In the genomic region with DNA sequence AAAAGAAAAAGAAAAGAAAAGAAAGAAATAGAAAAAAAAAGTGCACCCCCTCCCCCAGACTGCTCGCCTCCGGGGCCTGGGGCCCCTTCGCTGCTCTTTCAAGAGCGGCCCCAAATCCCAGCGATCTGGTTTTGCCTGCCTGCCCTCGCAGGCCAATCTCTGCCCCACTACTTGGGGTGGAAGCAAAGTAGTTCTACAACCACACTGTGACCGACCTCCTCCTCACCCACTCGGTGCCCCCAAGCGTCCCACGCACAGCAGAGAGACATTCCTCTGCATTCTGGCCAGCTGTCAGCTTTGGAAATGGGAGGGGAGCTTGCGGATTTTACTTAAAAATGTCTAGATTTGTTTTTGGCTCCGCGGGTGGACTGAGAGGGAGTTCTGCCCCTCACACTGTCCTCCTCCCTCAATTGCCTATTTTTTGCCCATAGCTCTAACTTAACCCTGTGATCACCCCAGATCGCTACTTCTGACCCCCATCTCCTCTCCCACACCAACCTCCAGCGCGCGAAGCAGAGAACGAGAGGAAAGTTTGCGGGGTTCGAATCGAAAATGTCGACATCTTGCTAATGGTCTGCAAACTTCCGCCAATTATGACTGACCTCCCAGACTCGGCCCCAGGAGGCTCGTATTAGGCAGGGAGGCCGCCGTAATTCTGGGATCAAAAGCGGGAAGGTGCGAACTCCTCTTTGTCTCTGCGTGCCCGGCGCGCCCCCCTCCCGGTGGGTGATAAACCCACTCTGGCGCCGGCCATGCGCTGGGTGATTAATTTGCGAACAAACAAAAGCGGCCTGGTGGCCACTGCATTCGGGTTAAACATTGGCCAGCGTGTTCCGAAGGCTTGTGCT, we compare ENCODE assay signal across 16 cellular contexts. TPM values are rescaled to one million over a fixed set of nuclear protein-coding genes. Genes with fewer than 3 reads are reported as not detected.
DNase-seq lines count a peak whose midpoint lies in the region; ATAC-seq and TF ChIP-seq lines count a peak whose summit lies in the region.
"Had no signal": no experiment of that assay in that cellular context is flagged by ENCODE, and none has a peak within 500 bp of the region (broad histone marks: within the 10 kb centered on the region; RNA-seq: fewer than 3 reads in every experiment).

No MANE protein-coding gene starts in this region.

- peaks cover 37% of the 10 kb centered on the region for H3K27me3 ChIP-seq in CD8-positive, alpha-beta T cell (ENCODE audit: insufficient read depth, low read length)

- H3K27ac ChIP-seq in urinary bladder (ENCODE audit: low read depth), result peak overlapping the region; percentile 94
- no peak overlapping the region for H3K27ac ChIP-seq in CD8-positive, alpha-beta T cell (ENCODE audit: low read depth, low read length)

- H3K27ac Mint-ChIP-seq in activated naive CD4-positive, alpha-beta T cell treated with anti-CD3 and anti-CD28 coated beads, Interleukin-2, amount 50 U/mL, for 24 hours, result no peak overlapping the region
- no peak overlapping the region for H3K27ac Mint-ChIP-seq in endothelial cell (ENCODE audit: unreplicated experiment)
- no peak overlapping the region for H3K27ac Mint-ChIP-seq in naive thymus-derived CD8-positive, alpha-beta T cell
- no peak overlapping the region for H3K27ac Mint-ChIP-seq in activated CD4-positive, alpha-beta T cell treated with anti-CD3 and anti-CD28 coated beads for 36 hours
- H3K27ac Mint-ChIP-seq in CD8-positive, alpha-beta T cell, result no peak overlapping the region

- peak overlapping the region; percentile 39 for H3K4me3 Mint-ChIP-seq in activated naive CD4-positive, alpha-beta T cell treated with anti-CD3 and anti-CD28 coated beads, Interleukin-2, amount 50 U/mL, for 24 hours
- H3K4me3 Mint-ChIP-seq in endothelial cell (ENCODE audit: unreplicated experiment), result peak overlapping the region; percentile 73
- peak overlapping the region in 6 of 10 donors; percentile 10 to 86 (median 36) for H3K4me3 Mint-ChIP-seq in naive thymus-derived CD8-positive, alpha-beta T cell
- no peak overlapping the region for H3K4me3 Mint-ChIP-seq in activated CD4-positive, alpha-beta T cell treated with anti-CD3 and anti-CD28 coated beads for 36 hours
- H3K4me3 Mint-ChIP-seq in CD8-positive, alpha-beta T cell, result no peak overlapping the region

- ATAC-seq in naive thymus-derived CD8-positive, alpha-beta T cell, result no peak
- ATAC-seq in activated CD4-positive, alpha-beta T cell treated with anti-CD3 and anti-CD28 coated beads for 36 hours, result no peak
- ATAC-seq in CD8-positive, alpha-beta T cell, result no peak
- ATAC-seq: PC-3 had no signal

- H3K4me1 ChIP-seq in urinary bladder (ENCODE audit: insufficient read depth), result no peaks in the 10 kb centered on the region
- H3K4me1 ChIP-seq in CD8-positive, alpha-beta T cell (ENCODE audit: insufficient read depth, low read length), result peaks cover 25% of the 10 kb centered on the region

- H3K36me3 ChIP-seq in urinary bladder (ENCODE audit: insufficient read depth), result no peaks in the 10 kb centered on the region
- no peaks in the 10 kb centered on the region for H3K36me3 ChIP-seq in CD8-positive, alpha-beta T cell (ENCODE audit: insufficient read depth, low read length)

- POLR2A ChIA-PET in naive thymus-derived CD8-positive, alpha-beta T cell (lab: Charles Lee), result no interaction called here
- POLR2A ChIA-PET in activated CD4-positive, alpha-beta T cell treated with anti-CD3 and anti-CD28 coated beads for 36 hours (lab: Charles Lee), result no interaction called here
- POLR2A ChIA-PET in CD8-positive, alpha-beta T cell (lab: Charles Lee), result no interaction called here

- no peaks in the 10 kb centered on the region for H3K9me3 ChIP-seq in CD8-positive, alpha-beta T cell (ENCODE audit: low read length)
- H3K9me3 ChIP-seq: SK-N-SH had no signal

- peaks cover 43% of the 10 kb centered on the region for H3K4me1 Mint-ChIP-seq in activated naive CD4-positive, alpha-beta T cell treated with anti-CD3 and anti-CD28 coated beads, Interleukin-2, amount 50 U/mL, for 24 hours
- H3K4me1 Mint-ChIP-seq in endothelial cell (ENCODE audit: unreplicated experiment), result peaks cover 52% of the 10 kb centered on the region
- H3K4me1 Mint-ChIP-seq in naive thymus-derived CD8-positive, alpha-beta T cell, result peaks cover 25 to 60% (median 33%) of the 10 kb centered on the region in 4 donors
- H3K4me1 Mint-ChIP-seq in activated CD4-positive, alpha-beta T cell treated with anti-CD3 and anti-CD28 coated beads for 36 hours, result peaks cover 38% of the 10 kb centered on the region
- peaks cover 30% of the 10 kb centered on the region for H3K4me1 Mint-ChIP-seq in CD8-positive, alpha-beta T cell (ENCODE audit: low read depth)

- no peak overlapping the region for H3K4me3 ChIP-seq in urinary bladder (ENCODE audit: low read depth, low read length)
- H3K4me3 ChIP-seq in CD8-positive, alpha-beta T cell (ENCODE audit: low read depth, low read length), result no peak overlapping the region

- WGBS in urinary bladder, result 43% methylated on average over 42 of the region's 42 CpGs

- H3K27me3 Mint-ChIP-seq in activated naive CD4-positive, alpha-beta T cell treated with anti-CD3 and anti-CD28 coated beads, Interleukin-2, amount 50 U/mL, for 24 hours, result peaks cover 76% of the 10 kb centered on the region
- H3K27me3 Mint-ChIP-seq in endothelial cell (ENCODE audit: unreplicated experiment), result peaks cover 50% of the 10 kb centered on the region
- peaks cover 39 to 98% (median 83%) of the 10 kb centered on the region in 5 donors for H3K27me3 Mint-ChIP-seq in naive thymus-derived CD8-positive, alpha-beta T cell
- H3K27me3 Mint-ChIP-seq in activated CD4-positive, alpha-beta T cell treated with anti-CD3 and anti-CD28 coated beads for 36 hours, result peaks cover 89% of the 10 kb centered on the region
- peaks cover 81% of the 10 kb centered on the region for H3K27me3 Mint-ChIP-seq in CD8-positive, alpha-beta T cell (ENCODE audit: low read depth)

- intact Hi-C loops in activated CD4-positive, alpha-beta T cell treated with anti-CD3 and anti-CD28 coated beads for 36 hours (cut with DNase I, micrococcal nuclease), result no loop called here
- intact Hi-C loops in CD8-positive, alpha-beta T cell (cut with DNase I, micrococcal nuclease), result no loop called here

- no peaks in the 10 kb centered on the region for H3K36me3 Mint-ChIP-seq in activated naive CD4-positive, alpha-beta T cell treated with anti-CD3 and anti-CD28 coated beads, Interleukin-2, amount 50 U/mL, for 24 hours
- H3K36me3 Mint-ChIP-seq in endothelial cell (ENCODE audit: low read depth, unreplicated experiment), result no peaks in the 10 kb centered on the region
- peaks cover 6 to 18% (median 16%) of the 10 kb centered on the region in 3 donors for H3K36me3 Mint-ChIP-seq in naive thymus-derived CD8-positive, alpha-beta T cell
- peaks cover 3% of the 10 kb centered on the region for H3K36me3 Mint-ChIP-seq in activated CD4-positive, alpha-beta T cell treated with anti-CD3 and anti-CD28 coated beads for 36 hours (ENCODE audit: low read depth)
- H3K36me3 Mint-ChIP-seq in CD8-positive, alpha-beta T cell, result no peaks in the 10 kb centered on the region

- CTCF ChIA-PET in activated CD4-positive, alpha-beta T cell treated with anti-CD3 and anti-CD28 coated beads for 36 hours (lab: Charles Lee), result interaction anchor here (0.9 kb wide), 1 partner anchor 11 kb away, joined by 3 read pairs; no protein-coding TSS in a partner anchor
- CTCF ChIA-PET in CD8-positive, alpha-beta T cell (lab: Charles Lee), result interaction anchor here (1.5 kb wide), 1 partner anchor 24 kb away, joined by 3 read pairs; no protein-coding TSS in a partner anchor

- no peak for DNase-seq in activated naive CD4-positive, alpha-beta T cell treated with Interleukin-2 at 50 U/mL for 16 hours
- no peak for DNase-seq in endothelial cell (ENCODE audit: low spot score)
- DNase-seq in naive thymus-derived CD8-positive, alpha-beta T cell, result no peak
- no peak for DNase-seq in activated CD4-positive, alpha-beta T cell treated with anti-CD3 and anti-CD28 coated beads for 36 hours
- no peak for DNase-seq in CD8-positive, alpha-beta T cell
- DNase-seq in NCI-H2171 treated with DMSO at 0.1 percent for 48 hours (lab: John Stamatoyannopoulos, UW), result no peak
- DNase-seq: activated gamma-delta T cell treated with Interleukin-2 at 50 U/mL for 16 hours; effector memory CD4-positive, alpha-beta T cell; GOT3; NCI-H1694 treated with DMSO at 0.1 percent for 48 hours; NCI-H524; PC-3; SK-N-SH; stimulated activated CD4-positive, alpha-beta T cell treated with anti-CD3 and anti-CD28 coated beads, Interleukin-2, amount 100 ng/mL, for 48 hours had no signal

- TF ChIP-seq CTCF in endothelial cell (IDR thresholded peaks at IDR 0.05; ENCODE audit: unreplicated experiment), result no peak
- TF ChIP-seq CTCF in CD8-positive, alpha-beta T cell (IDR thresholded peaks at IDR 0.05), result no peak

- no peaks in the 10 kb centered on the region for H3K9me3 Mint-ChIP-seq in activated naive CD4-positive, alpha-beta T cell treated with anti-CD3 and anti-CD28 coated beads, Interleukin-2, amount 50 U/mL, for 24 hours
- no peaks in the 10 kb centered on the region for H3K9me3 Mint-ChIP-seq in endothelial cell (ENCODE audit: unreplicated experiment)
- H3K9me3 Mint-ChIP-seq in naive thymus-derived CD8-positive, alpha-beta T cell, result peaks cover 0 to 28% (median 0%) of the 10 kb centered on the region in 9 donors
- H3K9me3 Mint-ChIP-seq in activated CD4-positive, alpha-beta T cell treated with anti-CD3 and anti-CD28 coated beads for 36 hours (ENCODE audit: low read depth), result no peaks in the 10 kb centered on the region
- no peaks in the 10 kb centered on the region for H3K9me3 Mint-ChIP-seq in CD8-positive, alpha-beta T cell

RNA-seq across cellular contexts. Expression of a gene that starts 2.7 kb away (rescaled TPM):
- total RNA-seq in endothelial cell (ENCODE audit: unreplicated experiment) (0.41 TPM), urinary bladder (123 TPM)
- total RNA-seq in naive thymus-derived CD8-positive, alpha-beta T cell, result not detected
- not detected for polyA plus RNA-seq in naive thymus-derived CD8-positive, alpha-beta T cell
- 53.8 TPM for polyA plus RNA-seq in urinary bladder
- not detected for total RNA-seq in activated CD4-positive, alpha-beta T cell treated with anti-CD3 and anti-CD28 coated beads for 36 hours
- not detected for total RNA-seq in CD8-positive, alpha-beta T cell

Comparison
In these comparisons a context has a peak if more than half of its experiments do, and no peak if none do; other contexts are left out.
1. H3K4me3 Mint-ChIP-seq: peak in activated naive CD4-positive, alpha-beta T cell treated with anti-CD3 and anti-CD28 coated beads, Interleukin-2, amount 50 U/mL, for 24 hours (single experiment), endothelial cell (single experiment) and naive thymus-derived CD8-positive, alpha-beta T cell (6 of 10); none in activated CD4-positive, alpha-beta T cell treated with anti-CD3 and anti-CD28 coated beads for 36 hours (single experiment) and CD8-positive, alpha-beta T cell (single experiment).
2. RNA of a gene that starts 2.7 kb away (total RNA-seq): 123 TPM in urinary bladder (single experiment); 0.41 TPM in endothelial cell (single experiment), not detected in CD8-positive, alpha-beta T cell, not detected in activated CD4-positive, alpha-beta T cell treated with anti-CD3 and anti-CD28 coated beads for 36 hours and not detected in naive thymus-derived CD8-positive, alpha-beta T cell; every median in the first group is over 10 times any median in the second.